ENCODE assay signal across 31 cellular contexts in genomic region chr21:24716306-24716918, GRCh38.
DNase-seq lines count a peak whose midpoint lies in the region; ATAC-seq, FAIRE-seq and TF ChIP-seq lines count a peak whose summit lies in the region.
"Had no signal": no experiment of that assay in that cellular context is flagged by ENCODE, and none has a peak within 500 bp of the region (broad histone marks: within the 10 kb centered on the region; RNA-seq: fewer than 3 reads in every experiment).

No MANE protein-coding gene starts in this region.

- no peak for TF ChIP-seq CTCF in thyroid gland (IDR thresholded peaks at IDR 0.05)

- no peaks in the 10 kb centered on the region for H3K36me3 ChIP-seq in SK-N-MC (ENCODE audit: insufficient read depth, low read length)
- no peaks in the 10 kb centered on the region for H3K36me3 ChIP-seq in thyroid gland
- H3K36me3 ChIP-seq in small intestine (ENCODE audit: control insufficient read depth in 2 of 2, insufficient read depth in 2 of 2, low read length in 2 of 2), result no peaks in the 10 kb centered on the region
- H3K36me3 ChIP-seq: lower lobe of right lung, SJSA1 had no signal

- H3K27me3 ChIP-seq in thyroid gland, result no peaks in the 10 kb centered on the region
- H3K27me3 ChIP-seq in small intestine (ENCODE audit: control insufficient read depth in 2 of 2, insufficient read depth in 2 of 2, low read length in 2 of 2), result no peaks in the 10 kb centered on the region
- H3K27me3 ChIP-seq: SJSA1 had no signal

- H3K4me1 ChIP-seq in thyroid gland (peaks cover 12 to 16% of the 10 kb centered on the region in 2 donors), small intestine (ENCODE audit: control insufficient read depth in 2 of 2, insufficient read depth in 1 of 2, low read depth in 1 of 2, low read length in 1 of 2) (no peaks in the 10 kb centered on the region)
- H3K4me1 ChIP-seq: lower lobe of right lung, SJSA1 had no signal

- ATAC-seq in HG02678 (IDR thresholded peaks at IDR 0.05; ENCODE audit: unreplicated experiment) (no peak), HG03565 (IDR thresholded peaks at IDR 0.05; ENCODE audit: unreplicated experiment) (no peak)
- ATAC-seq: lower lobe of right lung; natural killer cell; stimulated activated naive B cell treated with anti-CD40 and anti-IgM and Interleukin-4, amounts not matched to agents 10 μg/mL and 1 μg/mL and 100 μg/mL, for 72 hours; WTC11 had no signal

- WGBS in thyroid gland, 2 donors, result 34 to 36% methylated on average over 3 of the region's 3 CpGs
- 43 to 51% (median 50%) methylated on average over 3 of the region's 3 CpGs for WGBS in small intestine, 3 donors

- H3K9me3 ChIP-seq in SK-N-MC (ENCODE audit: low read depth, low read length), result no peaks in the 10 kb centered on the region
- no peaks in the 10 kb centered on the region for H3K9me3 ChIP-seq in thyroid gland
- peaks cover 3% of the 10 kb centered on the region for H3K9me3 ChIP-seq in small intestine (ENCODE audit: control insufficient read depth, low read depth)
- H3K9me3 ChIP-seq: lower lobe of right lung had no signal

- DNase-seq in NCI-H1694 (lab: John Stamatoyannopoulos, UW), result peak; percentile 32
- DNase-seq in SK-N-MC (ENCODE audit: low read depth, low spot score), result no peak
- peak; percentile 38 for DNase-seq in iris pigment epithelial cell (ENCODE audit: low read depth)
- DNase-seq in thyroid gland, result peak; percentile 58 to 70
- no peak for DNase-seq in small intestine
- DNase-seq: activated CD4-positive, alpha-beta T cell treated with anti-CD3 and anti-CD28 coated beads, Interleukin-2, amount 10 ng/mL, durations not matched to agents 7 days and 5 days; activated effector memory CD4-positive, alpha-beta T cell treated with anti-CD3 and anti-CD28 coated beads, Interleukin-2, amount 50 U/mL, for 16 hours; activated naive CD8-positive, alpha-beta T cell treated with anti-CD3 and anti-CD28 coated beads for 36 hours; activated T-cell treated with anti-CD3 and anti-CD28 coated beads, Interleukin-2, amount 50 U/mL, for 1 hour; anterior cingulate cortex; CD4-positive, CD25-positive, alpha-beta regulatory T cell; effector CD8-positive, alpha-beta T cell; GM23248; head of caudate nucleus; lower lobe of right lung; natural killer cell; NCI-H2081; NCI-H226; RPMI8226; stimulated activated naive B cell treated with anti-CD40 and anti-IgM and Interleukin-4, amounts not matched to agents 10 μg/mL and 1 μg/mL and 100 μg/mL, for 72 hours; substantia nigra; T-helper 1 cell had no signal

- no peak for TF ChIP-seq POLR2A in thyroid gland (IDR thresholded peaks at IDR 0.05)

- intact Hi-C loops in thyroid gland (cut with DNase I), result no loop called here

- H3K4me3 ChIP-seq in SK-N-MC (peak overlapping the region; percentile 48), thyroid gland (replicated peaks in 1 of 3) (no peak overlapping the region), small intestine (ENCODE audit: low read depth in 1 of 2, low read length in 2 of 2) (no peak overlapping the region)
- H3K4me3 ChIP-seq: coronary artery, GM23248, lower lobe of right lung, SJSA1, skin epidermis had no signal

- FAIRE-seq in small intestine (lab: Jason Lieb, UNC), result no peak
- FAIRE-seq: D721Med, keratinocyte had no signal

- H3K27ac ChIP-seq in SK-N-MC (peak overlapping the region; percentile 42; the same call in 1 of the 2 replicates), thyroid gland (peak overlapping the region in 2 of 3 donors; percentile 45 to 65), small intestine (ENCODE audit: low read depth in 1 of 2, low read length in 1 of 2) (no peak overlapping the region)
- H3K27ac ChIP-seq: coronary artery, GM23248, KMS-11, lower lobe of right lung, SJSA1, skin epidermis had no signal

- H3K9ac ChIP-seq in SK-N-MC (ENCODE audit: insufficient read length), result no peak overlapping the region
- H3K9ac ChIP-seq: GM23248, KMS-11 had no signal

Comparison
In these comparisons a context has a peak if more than half of its experiments do, and no peak if none do; other contexts are left out.
1. DNase-seq: peak in NCI-H1694 (single experiment), iris pigment epithelial cell (single experiment) and thyroid gland (2 of 2); none in SK-N-MC (single experiment) and small intestine (single experiment).
2. H3K27ac ChIP-seq: peak in SK-N-MC (single experiment) and thyroid gland (2 of 3); none in small intestine (0 of 2).